ENCODE assay signal across 8 cellular contexts in the genomic region with DNA sequence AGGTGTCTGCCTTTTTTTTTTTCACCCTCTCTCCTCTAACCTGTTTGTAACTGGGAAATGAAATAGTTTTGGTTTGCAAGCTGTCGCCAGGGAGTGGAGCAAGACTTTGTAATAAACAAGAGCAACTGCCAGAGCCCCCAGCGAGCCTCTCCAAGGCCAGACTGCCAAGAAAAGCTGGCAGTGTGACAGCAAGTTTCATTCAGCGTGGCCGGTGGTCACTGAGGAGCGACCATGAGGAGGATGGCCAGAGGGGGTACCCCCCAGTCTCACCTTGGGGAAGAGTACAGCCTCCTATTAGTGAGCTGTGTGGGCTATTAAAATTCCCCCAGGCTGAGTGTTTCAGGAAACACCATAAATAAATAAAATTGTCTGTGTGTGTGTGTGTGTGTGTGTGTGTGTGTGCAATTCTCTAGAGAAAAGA. TPM values are rescaled to one million over a fixed set of nuclear protein-coding genes. Genes with fewer than 3 reads are reported as not detected.
DNase-seq lines count a peak whose midpoint lies in the region; ATAC-seq and TF ChIP-seq lines count a peak whose summit lies in the region.

No MANE protein-coding gene starts in this region.

- intact Hi-C loops in colonic mucosa (cut with DNase I) (no loop called here), vagina (cut with DNase I) (no loop called here)

- CTCF ChIA-PET in SK-N-SH (lab: Yijun Ruan, JAX) = interaction anchor here (0.8 to 1.8 kb wide), 2 partner anchors 22 to 34 kb away, joined by 3 to 10 read pairs; no protein-coding TSS in a partner anchor

- H3K9ac ChIP-seq in SK-N-SH (no peak overlapping the region), colonic mucosa (ENCODE audit: low read depth in 2 of 2, low read length in 2 of 2) (peak overlapping the region in 1 of 2 donors; percentile 7)

- H3K9me2 ChIP-seq in SK-N-SH = no peaks in the 10 kb centered on the region

- H3K9me3 ChIP-seq in SK-N-SH (no peaks in the 10 kb centered on the region), colonic mucosa (no peaks in the 10 kb centered on the region), vagina (no peaks in the 10 kb centered on the region)

- no peaks in the 10 kb centered on the region for H3K79me2 ChIP-seq in SK-N-SH (ENCODE audit: insufficient read depth)

- no peak for TF ChIP-seq RAD21 in SK-N-SH (IDR thresholded peaks at IDR 0.05; ENCODE audit: low read length)

- H3K27ac ChIP-seq in SK-N-SH (ENCODE audit: low read depth in 2 of 2, low read length in 1 of 2) = no peak overlapping the region
- H3K27ac ChIP-seq in colonic mucosa = peak overlapping the region; percentile 70
- peak overlapping the region; percentile 87 for H3K27ac ChIP-seq in vagina

- TF ChIP-seq CTCF in SK-N-SH (IDR thresholded peaks at IDR 0.05) (no peak), colonic mucosa (IDR thresholded peaks at IDR 0.05) (no peak), vagina (IDR thresholded peaks at IDR 0.05) (no peak)

- H3K4me3 ChIP-seq in SK-N-SH (ENCODE audit: low read depth in 2 of 2, low read length in 1 of 2) = no peak overlapping the region
- no peak overlapping the region for H3K4me3 ChIP-seq in colonic mucosa
- peak overlapping the region; percentile 1 to 15 for H3K4me3 ChIP-seq in vagina

- ATAC-seq in SK-N-SH treated with all-trans-retinoic acid at 6 μM for 48 hours (peak; percentile 48), GM18505 (IDR thresholded peaks at IDR 0.05; ENCODE audit: unreplicated experiment) (no peak)

- no peak overlapping the region for H2AFZ ChIP-seq in SK-N-SH (ENCODE audit: low read depth)

- H3K36me3 ChIP-seq in SK-N-SH (replicated peaks in 1 of 2; ENCODE audit: control insufficient read depth in 1 of 2, insufficient read depth in 2 of 2, low read length in 1 of 2) (no peaks in the 10 kb centered on the region), colonic mucosa (no peaks in the 10 kb centered on the region), vagina (no peaks in the 10 kb centered on the region)

- H3K4me2 ChIP-seq in SK-N-SH = no peak overlapping the region

- H3K4me1 ChIP-seq in SK-N-SH (ENCODE audit: control insufficient read depth in 1 of 2, insufficient read depth in 2 of 2, low read depth in 1 of 2, low read length in 1 of 2) (peaks cover 0 to 2% of the 10 kb centered on the region in 2 experiments; a peak in 1 of 4 replicates), colonic mucosa (no peaks in the 10 kb centered on the region), vagina (peaks cover 34% of the 10 kb centered on the region)

- POLR2A ChIA-PET in SK-N-SH (lab: Yijun Ruan, JAX) = no interaction called here

- TF ChIP-seq POLR2A in vagina (IDR thresholded peaks at IDR 0.05) (no peak), GM18505 (IDR thresholded peaks at IDR 0.05; ENCODE audit: borderline replicate concordance, extremely low read depth, insufficient read depth, insufficient read length) (no peak)

- TF ChIP-seq EP300 in SK-N-SH (IDR thresholded peaks at IDR 0.05; ENCODE audit: borderline replicate concordance in 1 of 2, low read depth in 1 of 2, low read length in 1 of 2) = no peak

- H4K20me1 ChIP-seq in SK-N-SH (ENCODE audit: insufficient read depth) = no peaks in the 10 kb centered on the region

- 2% methylated on average over 4 of the region's 5 CpGs for WGBS in SK-N-SH (ENCODE audit: low lambda C conversion rate)

- H3K27me3 ChIP-seq in SK-N-SH (ENCODE audit: insufficient read depth) (0 out of 2 replicates have a peak, but pooled peaks cover 5% of the 10 kb centered on the region), colonic mucosa (no peaks in the 10 kb centered on the region), vagina (no peaks in the 10 kb centered on the region)

- H3F3A ChIP-seq in SK-N-SH (replicated peaks; ENCODE audit: insufficient read depth) = peaks cover 3% of the 10 kb centered on the region

- DNase-seq in SK-N-SH (no peak), colonic mucosa (peak; percentile 68), mucosa of gallbladder (ENCODE audit: low spot score) (peak; percentile 64), vagina (ENCODE audit: extremely low spot score in 2 of 2) (peak in 1 of 2 donors; percentile 90), middle frontal gyrus (ENCODE audit: extremely low spot score, low spot score) (no peak)
- no peak for DNase-seq in activated naive CD4-positive, alpha-beta T cell treated with anti-CD3 and anti-CD28 coated beads, Interleukin-2, amount 50 U/mL, for 16 hours

TF ChIP-seq in SK-N-SH treated with all-trans-retinoic acid at 6 μM for 48 hours, 23 proteins besides CTCF, POLR2A, EP300 and RAD21 (continues in another document):
- no peak for TF ChIP-seq PPARA (CRISPR knock-in tag; IDR thresholded peaks at IDR 0.05; ENCODE audit: borderline replicate concordance)
- no peak for TF ChIP-seq BACH2 (CRISPR knock-in tag; IDR thresholded peaks at IDR 0.05; ENCODE audit: borderline replicate concordance)
- TF ChIP-seq, protein P1, sequence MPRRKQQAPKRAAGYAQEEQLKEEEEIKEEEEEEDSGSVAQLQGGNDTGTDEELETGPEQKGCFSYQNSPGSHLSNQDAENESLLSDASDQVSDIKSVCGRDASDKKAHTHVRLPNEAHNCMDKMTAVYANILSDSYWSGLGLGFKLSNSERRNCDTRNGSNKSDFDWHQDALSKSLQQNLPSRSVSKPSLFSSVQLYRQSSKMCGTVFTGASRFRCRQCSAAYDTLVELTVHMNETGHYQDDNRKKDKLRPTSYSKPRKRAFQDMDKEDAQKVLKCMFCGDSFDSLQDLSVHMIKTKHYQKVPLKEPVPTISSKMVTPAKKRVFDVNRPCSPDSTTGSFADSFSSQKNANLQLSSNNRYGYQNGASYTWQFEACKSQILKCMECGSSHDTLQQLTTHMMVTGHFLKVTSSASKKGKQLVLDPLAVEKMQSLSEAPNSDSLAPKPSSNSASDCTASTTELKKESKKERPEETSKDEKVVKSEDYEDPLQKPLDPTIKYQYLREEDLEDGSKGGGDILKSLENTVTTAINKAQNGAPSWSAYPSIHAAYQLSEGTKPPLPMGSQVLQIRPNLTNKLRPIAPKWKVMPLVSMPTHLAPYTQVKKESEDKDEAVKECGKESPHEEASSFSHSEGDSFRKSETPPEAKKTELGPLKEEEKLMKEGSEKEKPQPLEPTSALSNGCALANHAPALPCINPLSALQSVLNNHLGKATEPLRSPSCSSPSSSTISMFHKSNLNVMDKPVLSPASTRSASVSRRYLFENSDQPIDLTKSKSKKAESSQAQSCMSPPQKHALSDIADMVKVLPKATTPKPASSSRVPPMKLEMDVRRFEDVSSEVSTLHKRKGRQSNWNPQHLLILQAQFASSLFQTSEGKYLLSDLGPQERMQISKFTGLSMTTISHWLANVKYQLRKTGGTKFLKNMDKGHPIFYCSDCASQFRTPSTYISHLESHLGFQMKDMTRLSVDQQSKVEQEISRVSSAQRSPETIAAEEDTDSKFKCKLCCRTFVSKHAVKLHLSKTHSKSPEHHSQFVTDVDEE (CRISPR knock-in tag; IDR thresholded peaks at IDR 0.05) = no peak
- TF ChIP-seq ZC3H10 (CRISPR knock-in tag; IDR thresholded peaks at IDR 0.05) = no peak
- TF ChIP-seq RARB (CRISPR knock-in tag; IDR thresholded peaks at IDR 0.05) = no peak
- TF ChIP-seq OSR1 (CRISPR knock-in tag; IDR thresholded peaks at IDR 0.05) = no peak

TF ChIP-seq in SK-N-SH, 30 proteins besides CTCF, POLR2A, EP300 and RAD21:
- TF ChIP-seq, protein P2, sequence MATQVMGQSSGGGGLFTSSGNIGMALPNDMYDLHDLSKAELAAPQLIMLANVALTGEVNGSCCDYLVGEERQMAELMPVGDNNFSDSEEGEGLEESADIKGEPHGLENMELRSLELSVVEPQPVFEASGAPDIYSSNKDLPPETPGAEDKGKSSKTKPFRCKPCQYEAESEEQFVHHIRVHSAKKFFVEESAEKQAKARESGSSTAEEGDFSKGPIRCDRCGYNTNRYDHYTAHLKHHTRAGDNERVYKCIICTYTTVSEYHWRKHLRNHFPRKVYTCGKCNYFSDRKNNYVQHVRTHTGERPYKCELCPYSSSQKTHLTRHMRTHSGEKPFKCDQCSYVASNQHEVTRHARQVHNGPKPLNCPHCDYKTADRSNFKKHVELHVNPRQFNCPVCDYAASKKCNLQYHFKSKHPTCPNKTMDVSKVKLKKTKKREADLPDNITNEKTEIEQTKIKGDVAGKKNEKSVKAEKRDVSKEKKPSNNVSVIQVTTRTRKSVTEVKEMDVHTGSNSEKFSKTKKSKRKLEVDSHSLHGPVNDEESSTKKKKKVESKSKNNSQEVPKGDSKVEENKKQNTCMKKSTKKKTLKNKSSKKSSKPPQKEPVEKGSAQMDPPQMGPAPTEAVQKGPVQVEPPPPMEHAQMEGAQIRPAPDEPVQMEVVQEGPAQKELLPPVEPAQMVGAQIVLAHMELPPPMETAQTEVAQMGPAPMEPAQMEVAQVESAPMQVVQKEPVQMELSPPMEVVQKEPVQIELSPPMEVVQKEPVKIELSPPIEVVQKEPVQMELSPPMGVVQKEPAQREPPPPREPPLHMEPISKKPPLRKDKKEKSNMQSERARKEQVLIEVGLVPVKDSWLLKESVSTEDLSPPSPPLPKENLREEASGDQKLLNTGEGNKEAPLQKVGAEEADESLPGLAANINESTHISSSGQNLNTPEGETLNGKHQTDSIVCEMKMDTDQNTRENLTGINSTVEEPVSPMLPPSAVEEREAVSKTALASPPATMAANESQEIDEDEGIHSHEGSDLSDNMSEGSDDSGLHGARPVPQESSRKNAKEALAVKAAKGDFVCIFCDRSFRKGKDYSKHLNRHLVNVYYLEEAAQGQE (IDR thresholded peaks at IDR 0.05; ENCODE audit: low read depth, low read length) = no peak
- no peak for TF ChIP-seq CHD2 (IDR thresholded peaks at IDR 0.05; ENCODE audit: low read length, partially characterized antibody)
- no peak for TF ChIP-seq TCF12 (IDR thresholded peaks at IDR 0.05)
- TF ChIP-seq RFX5 (IDR thresholded peaks at IDR 0.05; ENCODE audit: low read length) = no peak
- no peak for TF ChIP-seq FOXJ3 (CRISPR knock-in tag; IDR thresholded peaks at IDR 0.05)
- TF ChIP-seq FOSL2 (IDR thresholded peaks at IDR 0.05; ENCODE audit: borderline replicate concordance, low read depth) = no peak
- no peak for TF ChIP-seq TAF1 (IDR thresholded peaks at IDR 0.05; ENCODE audit: borderline replicate concordance, low read depth, low read length)
- TF ChIP-seq JUND (IDR thresholded peaks at IDR 0.05) = no peak

RNA-seq across cellular contexts. Expression of a gene that starts 49.9 kb away (rescaled TPM):
- 53.1 and 58.8 TPM in 2 replicates for polyA plus RNA-seq in SK-N-SH (2012; rRNA removed)
- polyA plus RNA-seq in SK-N-SH (2012; cell fraction: cytosol; rRNA removed) = 72.5 and 74.3 TPM in 2 replicates
- polyA plus RNA-seq in SK-N-SH (2012; cell fraction: nucleus; rRNA removed) = 83.4 and 174 TPM in 2 replicates
- 100 to 1,000 TPM in 1 of 2 donors, 10 to 100 TPM in 1; 86.9 to 164 TPM for total RNA-seq in colonic mucosa
- 189 TPM for total RNA-seq in mucosa of gallbladder
- 277 TPM for total RNA-seq in vagina

Comparison
In these comparisons a context has a peak if more than half of its experiments do, and no peak if none do; other contexts are left out.
1. DNase-seq: peak in colonic mucosa (single experiment) and mucosa of gallbladder (single experiment); none in SK-N-SH (single experiment), middle frontal gyrus (single experiment) and activated naive CD4-positive, alpha-beta T cell treated with anti-CD3 and anti-CD28 coated beads, Interleukin-2, amount 50 U/mL, for 16 hours (single experiment).
2. H3K27ac ChIP-seq: peak in colonic mucosa (single experiment) and vagina (single experiment); none in SK-N-SH (0 of 2).
3. H3K4me3 ChIP-seq: peak in vagina (2 of 2); none in SK-N-SH (0 of 2) and colonic mucosa (single experiment).